In genomic region chr5:134555223-134555790, GRCh38 we compare ENCODE assay signal across 9 cellular contexts. TPM values are rescaled to one million over a fixed set of nuclear protein-coding genes. Genes with fewer than 3 reads are reported as not detected.
A peak's percentile ranks its signal among the peaks of the same experiment; 100 is the strongest.
DNase-seq lines count a peak whose midpoint lies in the region; ATAC-seq and TF ChIP-seq lines count a peak whose summit lies in the region.
"Had no signal": no experiment of that assay in that cellular context is flagged by ENCODE, and none has a peak within 500 bp of the region (broad histone marks: within the 10 kb centered on the region; RNA-seq: fewer than 3 reads in every experiment).

No MANE protein-coding gene starts in this region.

- intact Hi-C loops in activated CD4-positive, alpha-beta T cell treated with anti-CD3 and anti-CD28 coated beads, Interleukin-2, amount 10 ng/mL, durations not matched to agents 24 days and 14 days (cut with micrococcal nuclease): loop anchor here (1.0 kb wide), 1 partner anchor 10 kb away; no protein-coding TSS in a partner anchor

- TF ChIP-seq CTCF in VCaP (conservative IDR thresholded peaks at IDR 0.05) (no peak), suprapubic skin (IDR thresholded peaks at IDR 0.05) (no peak)

- DNase-seq in activated CD4-positive, alpha-beta T cell treated with anti-CD3 and anti-CD28 coated beads, Interleukin-2, amount 10 ng/mL, durations not matched to agents 24 days and 14 days: peak; percentile 65
- no peak for DNase-seq in activated CD4-positive, alpha-beta T cell treated with anti-CD3 and anti-CD28 coated beads, Interleukin-2, amount 50 U/mL, for 4 hours
- peak in 1 of 3 donors; percentile 7 for DNase-seq in immature natural killer cell
- no peak for DNase-seq in suprapubic skin (ENCODE audit: low spot score in 2 of 2)
- no peak for DNase-seq in NCI-H2081 (lab: John Stamatoyannopoulos, UW)

- peak overlapping the region; percentile 97 for H3K27ac Mint-ChIP-seq in activated CD4-positive, alpha-beta T cell treated with anti-CD3 and anti-CD28 coated beads, Interleukin-2, amount 10 ng/mL, durations not matched to agents 24 days and 14 days
- H3K27ac Mint-ChIP-seq in immature natural killer cell: peak overlapping the region; percentile 91 to 95 (median 95)

- no peaks in the 10 kb centered on the region for H3K27me3 Mint-ChIP-seq in activated CD4-positive, alpha-beta T cell treated with anti-CD3 and anti-CD28 coated beads, Interleukin-2, amount 10 ng/mL, durations not matched to agents 24 days and 14 days
- H3K27me3 Mint-ChIP-seq in immature natural killer cell (ENCODE audit: low read depth in 3 of 3): peaks cover 3 to 4% (median 3%) of the 10 kb centered on the region in 3 donors

- H3K36me3 Mint-ChIP-seq in activated CD4-positive, alpha-beta T cell treated with anti-CD3 and anti-CD28 coated beads, Interleukin-2, amount 10 ng/mL, durations not matched to agents 24 days and 14 days (ENCODE audit: low read depth): peaks cover 60% of the 10 kb centered on the region
- peaks cover 4 to 26% (median 14%) of the 10 kb centered on the region in 3 donors for H3K36me3 Mint-ChIP-seq in immature natural killer cell

- peaks cover 36% of the 10 kb centered on the region for H3K4me1 ChIP-seq in suprapubic skin

- H3K9me3 Mint-ChIP-seq in activated CD4-positive, alpha-beta T cell treated with anti-CD3 and anti-CD28 coated beads, Interleukin-2, amount 10 ng/mL, durations not matched to agents 24 days and 14 days: no peaks in the 10 kb centered on the region
- H3K9me3 Mint-ChIP-seq in immature natural killer cell: no peaks in the 10 kb centered on the region

- peaks cover 49% of the 10 kb centered on the region for H3K36me3 ChIP-seq in suprapubic skin

- no peak overlapping the region for H3K4me3 ChIP-seq in suprapubic skin

- H3K27ac ChIP-seq in VCaP: peak overlapping the region; percentile 85
- peak overlapping the region; percentile 35 for H3K27ac ChIP-seq in suprapubic skin
- H3K27ac ChIP-seq: epithelial cell of prostate had no signal

- no peak for ATAC-seq in HG03521 (IDR thresholded peaks at IDR 0.05; ENCODE audit: unreplicated experiment)
- no peak for ATAC-seq in GM19452 (IDR thresholded peaks at IDR 0.05; ENCODE audit: unreplicated experiment)

- peak overlapping the region; percentile 80 for H3K4me3 Mint-ChIP-seq in activated CD4-positive, alpha-beta T cell treated with anti-CD3 and anti-CD28 coated beads, Interleukin-2, amount 10 ng/mL, durations not matched to agents 24 days and 14 days
- peak overlapping the region; percentile 33 to 55 (median 42) for H3K4me3 Mint-ChIP-seq in immature natural killer cell

- no peak for TF ChIP-seq EP300 in suprapubic skin (IDR thresholded peaks at IDR 0.05)

- 63% methylated on average over 3 of the region's 6 CpGs for WGBS in suprapubic skin

- no peaks in the 10 kb centered on the region for H3K27me3 ChIP-seq in suprapubic skin

- no peak for TF ChIP-seq POLR2A in suprapubic skin (IDR thresholded peaks at IDR 0.05)

- H3K9me3 ChIP-seq in suprapubic skin: no peaks in the 10 kb centered on the region

- H3K4me1 Mint-ChIP-seq in activated CD4-positive, alpha-beta T cell treated with anti-CD3 and anti-CD28 coated beads, Interleukin-2, amount 10 ng/mL, durations not matched to agents 24 days and 14 days: peaks cover 39% of the 10 kb centered on the region
- peaks cover 56 to 62% of the 10 kb centered on the region in 2 donors for H3K4me1 Mint-ChIP-seq in immature natural killer cell

RNA-seq across cellular contexts. Expression of gene JADE2, which starts 29.8 kb away (rescaled TPM):
- total RNA-seq in activated CD4-positive, alpha-beta T cell treated with anti-CD3 and anti-CD28 coated beads, Interleukin-2, amount 10 ng/mL, durations not matched to agents 24 days and 14 days: 72.5 and 81.3 TPM in 2 replicates
- polyA plus RNA-seq in immature natural killer cell: 10 to 100 TPM; 10.1 to 48.9 (median 23.0) TPM
- total RNA-seq in suprapubic skin: 10 to 100 TPM; 31.4 to 62.1 (median 56.6) TPM
